ENCODE assay signal across 8 cellular contexts in the genomic region with DNA sequence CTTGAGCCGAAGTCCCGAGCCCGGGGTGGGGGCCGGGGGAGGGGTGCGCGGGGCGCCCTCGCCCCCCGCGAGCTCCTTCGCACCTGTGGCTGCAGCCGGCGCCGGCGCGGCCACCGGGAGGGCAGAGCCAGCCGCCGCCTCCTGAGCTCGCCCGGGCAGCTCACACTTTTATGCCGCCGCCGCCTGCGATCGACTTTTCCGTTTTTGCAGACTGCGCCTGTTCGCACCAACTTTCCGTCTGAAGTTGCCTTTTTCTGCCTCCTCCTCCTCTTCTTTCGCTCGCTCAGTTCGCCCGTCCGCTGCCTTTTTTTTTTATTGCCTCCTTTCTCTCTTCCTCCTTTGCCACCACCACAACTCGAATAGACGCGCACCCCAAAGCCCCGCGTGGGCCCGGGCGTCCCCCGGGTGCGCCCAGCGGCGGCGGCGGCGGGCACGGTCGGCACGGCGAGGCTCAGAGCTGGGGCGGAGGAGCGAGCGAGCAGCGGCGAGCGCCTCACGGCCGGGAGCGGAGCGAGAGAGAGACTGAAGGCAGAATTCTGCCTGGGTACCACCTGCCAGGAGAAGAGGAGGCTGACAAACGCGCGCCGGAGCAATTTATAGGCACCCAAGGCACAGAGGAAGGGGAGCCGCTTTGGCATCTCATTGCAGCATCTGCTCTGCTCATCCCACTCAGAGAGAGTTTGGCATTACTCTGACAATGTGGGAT. TPM values are rescaled to one million over a fixed set of nuclear protein-coding genes. Genes with fewer than 3 reads are reported as not detected.
DNase-seq lines count a peak whose midpoint lies in the region; ATAC-seq and TF ChIP-seq lines count a peak whose summit lies in the region.

Gene C1QL3 (minus strand): TSS at position 569 of the 706 bp plus-strand sequence. CDS start 814 bp downstream, outside the sequence.

- intact Hi-C loops in A673 (cut with micrococcal nuclease; ENCODE audit: unreplicated experiment): no loop called here

- no peak within 1 kb of the TSS for H2AFZ ChIP-seq in fibroblast of lung (ENCODE audit: low read length)
- peak within 1 kb of the TSS; percentile 96 for H2AFZ ChIP-seq in neuron (ENCODE audit: low read depth, low read length)

- H3K79me2 ChIP-seq in fibroblast of lung (ENCODE audit: control insufficient read depth, insufficient read depth, low read length): no peaks in the 10 kb centered on the region

- no TSS peak for BruUV-seq in A673 (replicated peaks; lab: Mats Ljungman, UMichigan)

- no peak within 1 kb of the TSS for H3K9ac ChIP-seq in fibroblast of lung (ENCODE audit: insufficient read depth, low read length)

- peaks cover 8% of the 10 kb centered on the region for H3K4me1 ChIP-seq in A673 (ENCODE audit: insufficient read depth, low read length, poor library complexity, severe bottlenecking)
- H3K4me1 ChIP-seq in fibroblast of lung (ENCODE audit: control insufficient read depth, extremely low read depth, insufficient read depth, low read length): no peaks in the 10 kb centered on the region
- H3K4me1 ChIP-seq in neuron (ENCODE audit: insufficient read depth, low read length): no peaks in the 10 kb centered on the region

- H3K4me2 ChIP-seq in fibroblast of lung (ENCODE audit: extremely low read depth, insufficient read depth, low read length): peak within 1 kb of the TSS; percentile 59

- no peaks in the 10 kb centered on the region for H4K20me1 ChIP-seq in fibroblast of lung (ENCODE audit: control insufficient read depth, extremely low read depth, insufficient read depth, low read length)

- peaks cover 99% of the 10 kb centered on the region for H3K27me3 ChIP-seq in A673 (replicated peaks; ENCODE audit: insufficient read depth, low read depth, low read length, poor library complexity)
- peaks cover 41% of the 10 kb centered on the region for H3K27me3 ChIP-seq in fibroblast of lung (ENCODE audit: control insufficient read depth, insufficient read depth, low read length)
- peaks cover 82% of the 10 kb centered on the region for H3K27me3 ChIP-seq in neuron (ENCODE audit: insufficient read depth, low read length)

- POLR2A ChIA-PET in A673 (lab: Charles Lee; ENCODE audit: low non-redundant PET): no interaction called here

- H3K27ac ChIP-seq in A673 (ENCODE audit: low read depth, low read length, poor library complexity, severe bottlenecking) (no peak within 1 kb of the TSS), fibroblast of lung (ENCODE audit: insufficient read depth, low read length) (no peak within 1 kb of the TSS)

- peak; percentile 46 for ATAC-seq in GM18511 (IDR thresholded peaks at IDR 0.05; ENCODE audit: unreplicated experiment)
- peak; percentile 24 for ATAC-seq in HG03097 (IDR thresholded peaks at IDR 0.05; ENCODE audit: low FRiP score, unreplicated experiment)
- ATAC-seq in HG03039 (IDR thresholded peaks at IDR 0.05; ENCODE audit: unreplicated experiment): no peak

- TF ChIP-seq CTCF in A673 (conservative IDR thresholded peaks at IDR 0.05; ENCODE audit: low read depth, low read length) (no peak), fibroblast of lung (conservative IDR thresholded peaks at IDR 0.05 in 1 of 2, IDR thresholded peaks at IDR 0.05 in 1 of 2; ENCODE audit: low read depth in 1 of 2, low read length in 2 of 2) (no peak)

- peak; percentile 48 for DNase-seq in A673 (ENCODE audit: low spot score)
- DNase-seq in activated CD4-positive, alpha-beta T cell treated with anti-CD3 and anti-CD28 coated beads, Interleukin-2, amount 50 U/mL, for 48 hours: peak; percentile 31 to 45
- peak; percentile 34 to 42 for DNase-seq in fibroblast of lung (ENCODE audit: low read depth in 2 of 2)
- DNase-seq in hepatic stellate cell (ENCODE audit: low spot score): no peak

- CTCF ChIA-PET in A673 (lab: Charles Lee): interaction anchor here (0.7 kb wide), 1 partner anchor 89 kb away, joined by 3 read pairs; no protein-coding TSS in a partner anchor

- H3K9me3 ChIP-seq in A673 (ENCODE audit: low read depth, low read length, poor library complexity, severe bottlenecking) (no peaks in the 10 kb centered on the region), fibroblast of lung (ENCODE audit: control insufficient read depth, insufficient read depth, low read depth, low read length) (no peaks in the 10 kb centered on the region), neuron (ENCODE audit: low read length) (peaks cover 2% of the 10 kb centered on the region)

- H3K36me3 ChIP-seq in A673 (ENCODE audit: insufficient read depth, low read length, poor library complexity, severe bottlenecking) (no peaks in the 10 kb centered on the region), fibroblast of lung (ENCODE audit: control insufficient read depth, insufficient read depth, low read length) (no peaks in the 10 kb centered on the region), neuron (ENCODE audit: insufficient read depth, low read length) (no peaks in the 10 kb centered on the region)

- peak within 1 kb of the TSS; percentile 37 for H3K4me3 ChIP-seq in A673 (ENCODE audit: low read depth, low read length, poor library complexity, severe bottlenecking)
- H3K4me3 ChIP-seq in fibroblast of lung (replicated peaks in 1 of 4; ENCODE audit: control extremely low read depth in 1 of 4, insufficient read depth in 1 of 4, low read depth in 3 of 4, low read length in 4 of 4): peak within 1 kb of the TSS; percentile 21 to 47 (median 40)
- peak within 1 kb of the TSS; percentile 24 for H3K4me3 ChIP-seq in neuron (ENCODE audit: low read length)

RNA-seq across cellular contexts. Expression of gene C1QL3, which starts in this region (rescaled TPM):
- total RNA-seq in A673 (2021) (not detected in 2 replicates), fibroblast of lung (0.17 TPM in 1 of 2 replicates, not detected in the other)
- not detected in 2 replicates for polyA plus RNA-seq in fibroblast of lung
- 0.12 TPM in 1 of 2 replicates, not detected in the other for polyA plus RNA-seq in fibroblast of lung (2012)
- not detected in 2 replicates for polyA minus RNA-seq in fibroblast of lung (ENCODE audit: low replicate concordance)

Comparison
In these comparisons a context has a peak if more than half of its experiments do, and no peak if none do; other contexts are left out.
1. Peak in DNase-seq and H3K4me3 ChIP-seq in A673; RNA of the gene not detected or under 1 TPM.
2. Peak in DNase-seq, H3K4me3 ChIP-seq and H3K4me2 ChIP-seq in fibroblast of lung; RNA of the gene not detected or under 1 TPM.